Comparison of ENCODE assay signal across 1 cellular context in the genomic region with DNA sequence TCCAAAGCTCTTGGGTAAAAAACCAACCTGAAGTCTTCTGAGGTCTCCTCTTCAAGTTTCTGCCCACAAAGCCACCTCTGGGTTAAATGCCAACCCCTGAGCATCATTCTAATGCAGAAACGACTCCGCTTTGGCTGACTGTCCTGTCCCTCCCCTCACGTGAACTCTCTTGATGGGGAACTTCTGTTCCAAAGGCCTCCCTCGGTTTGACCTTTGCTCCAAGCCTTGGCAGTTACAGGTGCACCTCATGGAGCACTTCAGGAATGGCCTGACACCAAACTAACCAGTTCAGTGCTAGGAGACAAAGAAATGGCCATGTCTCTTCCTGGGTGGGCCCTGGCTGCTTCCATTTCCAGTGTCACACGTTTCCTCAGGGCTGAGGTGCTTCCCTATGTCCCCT.
TF ChIP-seq lines count a peak whose summit lies in the region.

No MANE protein-coding gene starts in this region.

TF ChIP-seq in HepG2, 621 proteins besides CTCF, POLR2A, EP300 and RAD21 (continued from another document):
- TF ChIP-seq, protein P1, sequence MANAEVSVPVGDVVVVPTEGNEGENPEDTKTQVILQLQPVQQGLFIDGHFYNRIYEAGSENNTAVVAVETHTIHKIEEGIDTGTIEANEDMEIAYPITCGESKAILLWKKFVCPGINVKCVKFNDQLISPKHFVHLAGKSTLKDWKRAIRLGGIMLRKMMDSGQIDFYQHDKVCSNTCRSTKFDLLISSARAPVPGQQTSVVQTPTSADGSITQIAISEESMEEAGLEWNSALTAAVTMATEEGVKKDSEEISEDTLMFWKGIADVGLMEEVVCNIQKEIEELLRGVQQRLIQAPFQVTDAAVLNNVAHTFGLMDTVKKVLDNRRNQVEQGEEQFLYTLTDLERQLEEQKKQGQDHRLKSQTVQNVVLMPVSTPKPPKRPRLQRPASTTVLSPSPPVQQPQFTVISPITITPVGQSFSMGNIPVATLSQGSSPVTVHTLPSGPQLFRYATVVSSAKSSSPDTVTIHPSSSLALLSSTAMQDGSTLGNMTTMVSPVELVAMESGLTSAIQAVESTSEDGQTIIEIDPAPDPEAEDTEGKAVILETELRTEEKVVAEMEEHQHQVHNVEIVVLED (CRISPR knock-in tag; IDR thresholded peaks at IDR 0.05; ENCODE audit: borderline replicate concordance), result no peak
- TF ChIP-seq ZBTB1 (CRISPR knock-in tag; IDR thresholded peaks at IDR 0.05; ENCODE audit: borderline replicate concordance) (no peak), ARNT2 (CRISPR knock-in tag; IDR thresholded peaks at IDR 0.05; ENCODE audit: low read depth) (no peak), BHLHE40 (IDR thresholded peaks at IDR 0.05; ENCODE audit: low read length) (peak; percentile 57), NR2F6 (IDR thresholded peaks at IDR 0.05) (no peak), NR2F6 (CRISPR knock-in tag; IDR thresholded peaks at IDR 0.05) (no peak)
